Comparison of ENCODE assay signal across 1 cellular context in genomic region chr6:5518936-5519491, GRCh38.
TF ChIP-seq lines count a peak whose summit lies in the region.

No MANE protein-coding gene starts in this region.

TF ChIP-seq in GM12878, 131 proteins besides CTCF, POLR2A, EP300 and RAD21 (continued from another document and continues in another):
- TF ChIP-seq, protein P1, sequence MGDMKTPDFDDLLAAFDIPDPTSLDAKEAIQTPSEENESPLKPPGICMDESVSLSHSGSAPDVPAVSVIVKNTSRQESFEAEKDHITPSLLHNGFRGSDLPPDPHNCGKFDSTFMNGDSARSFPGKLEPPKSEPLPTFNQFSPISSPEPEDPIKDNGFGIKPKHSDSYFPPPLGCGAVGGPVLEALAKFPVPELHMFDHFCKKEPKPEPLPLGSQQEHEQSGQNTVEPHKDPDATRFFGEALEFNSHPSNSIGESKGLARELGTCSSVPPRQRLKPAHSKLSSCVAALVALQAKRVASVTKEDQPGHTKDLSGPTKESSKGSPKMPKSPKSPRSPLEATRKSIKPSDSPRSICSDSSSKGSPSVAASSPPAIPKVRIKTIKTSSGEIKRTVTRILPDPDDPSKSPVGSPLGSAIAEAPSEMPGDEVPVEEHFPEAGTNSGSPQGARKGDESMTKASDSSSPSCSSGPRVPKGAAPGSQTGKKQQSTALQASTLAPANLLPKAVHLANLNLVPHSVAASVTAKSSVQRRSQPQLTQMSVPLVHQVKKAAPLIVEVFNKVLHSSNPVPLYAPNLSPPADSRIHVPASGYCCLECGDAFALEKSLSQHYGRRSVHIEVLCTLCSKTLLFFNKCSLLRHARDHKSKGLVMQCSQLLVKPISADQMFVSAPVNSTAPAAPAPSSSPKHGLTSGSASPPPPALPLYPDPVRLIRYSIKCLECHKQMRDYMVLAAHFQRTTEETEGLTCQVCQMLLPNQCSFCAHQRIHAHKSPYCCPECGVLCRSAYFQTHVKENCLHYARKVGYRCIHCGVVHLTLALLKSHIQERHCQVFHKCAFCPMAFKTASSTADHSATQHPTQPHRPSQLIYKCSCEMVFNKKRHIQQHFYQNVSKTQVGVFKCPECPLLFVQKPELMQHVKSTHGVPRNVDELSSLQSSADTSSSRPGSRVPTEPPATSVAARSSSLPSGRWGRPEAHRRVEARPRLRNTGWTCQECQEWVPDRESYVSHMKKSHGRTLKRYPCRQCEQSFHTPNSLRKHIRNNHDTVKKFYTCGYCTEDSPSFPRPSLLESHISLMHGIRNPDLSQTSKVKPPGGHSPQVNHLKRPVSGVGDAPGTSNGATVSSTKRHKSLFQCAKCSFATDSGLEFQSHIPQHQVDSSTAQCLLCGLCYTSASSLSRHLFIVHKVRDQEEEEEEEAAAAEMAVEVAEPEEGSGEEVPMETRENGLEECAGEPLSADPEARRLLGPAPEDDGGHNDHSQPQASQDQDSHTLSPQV (IDR thresholded peaks at IDR 0.05): no peak
- TF ChIP-seq ZNF217 (IDR thresholded peaks at IDR 0.05): no peak
- no peak for TF ChIP-seq SMAD5 (IDR thresholded peaks at IDR 0.05; ENCODE audit: low read depth)
- TF ChIP-seq, protein P2, sequence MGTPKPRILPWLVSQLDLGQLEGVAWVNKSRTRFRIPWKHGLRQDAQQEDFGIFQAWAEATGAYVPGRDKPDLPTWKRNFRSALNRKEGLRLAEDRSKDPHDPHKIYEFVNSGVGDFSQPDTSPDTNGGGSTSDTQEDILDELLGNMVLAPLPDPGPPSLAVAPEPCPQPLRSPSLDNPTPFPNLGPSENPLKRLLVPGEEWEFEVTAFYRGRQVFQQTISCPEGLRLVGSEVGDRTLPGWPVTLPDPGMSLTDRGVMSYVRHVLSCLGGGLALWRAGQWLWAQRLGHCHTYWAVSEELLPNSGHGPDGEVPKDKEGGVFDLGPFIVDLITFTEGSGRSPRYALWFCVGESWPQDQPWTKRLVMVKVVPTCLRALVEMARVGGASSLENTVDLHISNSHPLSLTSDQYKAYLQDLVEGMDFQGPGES (IDR thresholded peaks at IDR 0.05): no peak
- no peak for TF ChIP-seq ZBTB11 (CRISPR knock-in tag; IDR thresholded peaks at IDR 0.05)
- TF ChIP-seq, protein P3, sequence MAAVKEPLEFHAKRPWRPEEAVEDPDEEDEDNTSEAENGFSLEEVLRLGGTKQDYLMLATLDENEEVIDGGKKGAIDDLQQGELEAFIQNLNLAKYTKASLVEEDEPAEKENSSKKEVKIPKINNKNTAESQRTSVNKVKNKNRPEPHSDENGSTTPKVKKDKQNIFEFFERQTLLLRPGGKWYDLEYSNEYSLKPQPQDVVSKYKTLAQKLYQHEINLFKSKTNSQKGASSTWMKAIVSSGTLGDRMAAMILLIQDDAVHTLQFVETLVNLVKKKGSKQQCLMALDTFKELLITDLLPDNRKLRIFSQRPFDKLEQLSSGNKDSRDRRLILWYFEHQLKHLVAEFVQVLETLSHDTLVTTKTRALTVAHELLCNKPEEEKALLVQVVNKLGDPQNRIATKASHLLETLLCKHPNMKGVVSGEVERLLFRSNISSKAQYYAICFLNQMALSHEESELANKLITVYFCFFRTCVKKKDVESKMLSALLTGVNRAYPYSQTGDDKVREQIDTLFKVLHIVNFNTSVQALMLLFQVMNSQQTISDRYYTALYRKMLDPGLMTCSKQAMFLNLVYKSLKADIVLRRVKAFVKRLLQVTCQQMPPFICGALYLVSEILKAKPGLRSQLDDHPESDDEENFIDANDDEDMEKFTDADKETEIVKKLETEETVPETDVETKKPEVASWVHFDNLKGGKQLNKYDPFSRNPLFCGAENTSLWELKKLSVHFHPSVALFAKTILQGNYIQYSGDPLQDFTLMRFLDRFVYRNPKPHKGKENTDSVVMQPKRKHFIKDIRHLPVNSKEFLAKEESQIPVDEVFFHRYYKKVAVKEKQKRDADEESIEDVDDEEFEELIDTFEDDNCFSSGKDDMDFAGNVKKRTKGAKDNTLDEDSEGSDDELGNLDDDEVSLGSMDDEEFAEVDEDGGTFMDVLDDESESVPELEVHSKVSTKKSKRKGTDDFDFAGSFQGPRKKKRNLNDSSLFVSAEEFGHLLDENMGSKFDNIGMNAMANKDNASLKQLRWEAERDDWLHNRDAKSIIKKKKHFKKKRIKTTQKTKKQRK (IDR thresholded peaks at IDR 0.05; ENCODE audit: low read depth, low read length): no peak
- TF ChIP-seq, protein P4, sequence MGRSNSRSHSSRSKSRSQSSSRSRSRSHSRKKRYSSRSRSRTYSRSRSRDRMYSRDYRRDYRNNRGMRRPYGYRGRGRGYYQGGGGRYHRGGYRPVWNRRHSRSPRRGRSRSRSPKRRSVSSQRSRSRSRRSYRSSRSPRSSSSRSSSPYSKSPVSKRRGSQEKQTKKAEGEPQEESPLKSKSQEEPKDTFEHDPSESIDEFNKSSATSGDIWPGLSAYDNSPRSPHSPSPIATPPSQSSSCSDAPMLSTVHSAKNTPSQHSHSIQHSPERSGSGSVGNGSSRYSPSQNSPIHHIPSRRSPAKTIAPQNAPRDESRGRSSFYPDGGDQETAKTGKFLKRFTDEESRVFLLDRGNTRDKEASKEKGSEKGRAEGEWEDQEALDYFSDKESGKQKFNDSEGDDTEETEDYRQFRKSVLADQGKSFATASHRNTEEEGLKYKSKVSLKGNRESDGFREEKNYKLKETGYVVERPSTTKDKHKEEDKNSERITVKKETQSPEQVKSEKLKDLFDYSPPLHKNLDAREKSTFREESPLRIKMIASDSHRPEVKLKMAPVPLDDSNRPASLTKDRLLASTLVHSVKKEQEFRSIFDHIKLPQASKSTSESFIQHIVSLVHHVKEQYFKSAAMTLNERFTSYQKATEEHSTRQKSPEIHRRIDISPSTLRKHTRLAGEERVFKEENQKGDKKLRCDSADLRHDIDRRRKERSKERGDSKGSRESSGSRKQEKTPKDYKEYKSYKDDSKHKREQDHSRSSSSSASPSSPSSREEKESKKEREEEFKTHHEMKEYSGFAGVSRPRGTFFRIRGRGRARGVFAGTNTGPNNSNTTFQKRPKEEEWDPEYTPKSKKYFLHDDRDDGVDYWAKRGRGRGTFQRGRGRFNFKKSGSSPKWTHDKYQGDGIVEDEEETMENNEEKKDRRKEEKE (IDR thresholded peaks at IDR 0.05): no peak
- no peak for TF ChIP-seq ZBED1 (IDR thresholded peaks at IDR 0.05; ENCODE audit: borderline replicate concordance)
- TF ChIP-seq MEF2B (IDR thresholded peaks at IDR 0.05; ENCODE audit: partially characterized antibody, poor library complexity, severe bottlenecking): peak; percentile 22
- TF ChIP-seq STAT3 (IDR thresholded peaks at IDR 0.05; ENCODE audit: low read depth, low read length): no peak
- TF ChIP-seq SMAD1 (IDR thresholded peaks at IDR 0.05; ENCODE audit: low read depth, partially characterized antibody): no peak
- no peak for TF ChIP-seq MYC (IDR thresholded peaks at IDR 0.05; ENCODE audit: insufficient read depth, insufficient read length, insufficient replicate concordance, low read length, severe bottlenecking)
- 0 out of 4 replicates have a peak, but pooled peaks of 1 of the 2 experiments have one; percentile 17 for TF ChIP-seq ETV6 (conservative IDR thresholded peaks at IDR 0.05 in 1 of 2, IDR thresholded peaks at IDR 0.05 in 1 of 2; ENCODE audit: borderline replicate concordance in 1 of 2, low read depth in 1 of 2)
- no peak for TF ChIP-seq TAF1 (IDR thresholded peaks at IDR 0.05; ENCODE audit: borderline replicate concordance, low read depth, low read length)
- peak; percentile 41; the same call in 1 of the 2 replicates for TF ChIP-seq SPI1 (IDR thresholded peaks at IDR 0.05; ENCODE audit: borderline replicate concordance, insufficient read depth, low read depth, low read length)
- peak in 1 of 2 experiments; percentile 13; a peak in 2 of 4 replicates for TF ChIP-seq IKZF2 (IDR thresholded peaks at IDR 0.05)
- no peak for TF ChIP-seq BRCA1 (IDR thresholded peaks at IDR 0.05; ENCODE audit: low read depth, low read length)
- TF ChIP-seq HDAC6 (IDR thresholded peaks at IDR 0.05; ENCODE audit: unreplicated experiment): no peak
- TF ChIP-seq, protein P5, sequence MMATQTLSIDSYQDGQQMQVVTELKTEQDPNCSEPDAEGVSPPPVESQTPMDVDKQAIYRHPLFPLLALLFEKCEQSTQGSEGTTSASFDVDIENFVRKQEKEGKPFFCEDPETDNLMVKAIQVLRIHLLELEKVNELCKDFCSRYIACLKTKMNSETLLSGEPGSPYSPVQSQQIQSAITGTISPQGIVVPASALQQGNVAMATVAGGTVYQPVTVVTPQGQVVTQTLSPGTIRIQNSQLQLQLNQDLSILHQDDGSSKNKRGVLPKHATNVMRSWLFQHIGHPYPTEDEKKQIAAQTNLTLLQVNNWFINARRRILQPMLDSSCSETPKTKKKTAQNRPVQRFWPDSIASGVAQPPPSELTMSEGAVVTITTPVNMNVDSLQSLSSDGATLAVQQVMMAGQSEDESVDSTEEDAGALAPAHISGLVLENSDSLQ (IDR thresholded peaks at IDR 0.05): peak; percentile 58
- TF ChIP-seq, protein P6, sequence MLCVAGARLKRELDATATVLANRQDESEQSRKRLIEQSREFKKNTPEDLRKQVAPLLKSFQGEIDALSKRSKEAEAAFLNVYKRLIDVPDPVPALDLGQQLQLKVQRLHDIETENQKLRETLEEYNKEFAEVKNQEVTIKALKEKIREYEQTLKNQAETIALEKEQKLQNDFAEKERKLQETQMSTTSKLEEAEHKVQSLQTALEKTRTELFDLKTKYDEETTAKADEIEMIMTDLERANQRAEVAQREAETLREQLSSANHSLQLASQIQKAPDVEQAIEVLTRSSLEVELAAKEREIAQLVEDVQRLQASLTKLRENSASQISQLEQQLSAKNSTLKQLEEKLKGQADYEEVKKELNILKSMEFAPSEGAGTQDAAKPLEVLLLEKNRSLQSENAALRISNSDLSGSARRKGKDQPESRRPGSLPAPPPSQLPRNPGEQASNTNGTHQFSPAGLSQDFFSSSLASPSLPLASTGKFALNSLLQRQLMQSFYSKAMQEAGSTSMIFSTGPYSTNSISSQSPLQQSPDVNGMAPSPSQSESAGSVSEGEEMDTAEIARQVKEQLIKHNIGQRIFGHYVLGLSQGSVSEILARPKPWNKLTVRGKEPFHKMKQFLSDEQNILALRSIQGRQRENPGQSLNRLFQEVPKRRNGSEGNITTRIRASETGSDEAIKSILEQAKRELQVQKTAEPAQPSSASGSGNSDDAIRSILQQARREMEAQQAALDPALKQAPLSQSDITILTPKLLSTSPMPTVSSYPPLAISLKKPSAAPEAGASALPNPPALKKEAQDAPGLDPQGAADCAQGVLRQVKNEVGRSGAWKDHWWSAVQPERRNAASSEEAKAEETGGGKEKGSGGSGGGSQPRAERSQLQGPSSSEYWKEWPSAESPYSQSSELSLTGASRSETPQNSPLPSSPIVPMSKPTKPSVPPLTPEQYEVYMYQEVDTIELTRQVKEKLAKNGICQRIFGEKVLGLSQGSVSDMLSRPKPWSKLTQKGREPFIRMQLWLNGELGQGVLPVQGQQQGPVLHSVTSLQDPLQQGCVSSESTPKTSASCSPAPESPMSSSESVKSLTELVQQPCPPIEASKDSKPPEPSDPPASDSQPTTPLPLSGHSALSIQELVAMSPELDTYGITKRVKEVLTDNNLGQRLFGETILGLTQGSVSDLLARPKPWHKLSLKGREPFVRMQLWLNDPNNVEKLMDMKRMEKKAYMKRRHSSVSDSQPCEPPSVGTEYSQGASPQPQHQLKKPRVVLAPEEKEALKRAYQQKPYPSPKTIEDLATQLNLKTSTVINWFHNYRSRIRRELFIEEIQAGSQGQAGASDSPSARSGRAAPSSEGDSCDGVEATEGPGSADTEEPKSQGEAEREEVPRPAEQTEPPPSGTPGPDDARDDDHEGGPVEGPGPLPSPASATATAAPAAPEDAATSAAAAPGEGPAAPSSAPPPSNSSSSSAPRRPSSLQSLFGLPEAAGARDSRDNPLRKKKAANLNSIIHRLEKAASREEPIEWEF (IDR thresholded peaks at IDR 0.05; ENCODE audit: insufficient replicate concordance, low read depth, low read length): no peak
- TF ChIP-seq HDGF (IDR thresholded peaks at IDR 0.05): no peak
- TF ChIP-seq RUNX3 (IDR thresholded peaks at IDR 0.05; ENCODE audit: low read length): peak; percentile 80
- TF ChIP-seq, protein P7, sequence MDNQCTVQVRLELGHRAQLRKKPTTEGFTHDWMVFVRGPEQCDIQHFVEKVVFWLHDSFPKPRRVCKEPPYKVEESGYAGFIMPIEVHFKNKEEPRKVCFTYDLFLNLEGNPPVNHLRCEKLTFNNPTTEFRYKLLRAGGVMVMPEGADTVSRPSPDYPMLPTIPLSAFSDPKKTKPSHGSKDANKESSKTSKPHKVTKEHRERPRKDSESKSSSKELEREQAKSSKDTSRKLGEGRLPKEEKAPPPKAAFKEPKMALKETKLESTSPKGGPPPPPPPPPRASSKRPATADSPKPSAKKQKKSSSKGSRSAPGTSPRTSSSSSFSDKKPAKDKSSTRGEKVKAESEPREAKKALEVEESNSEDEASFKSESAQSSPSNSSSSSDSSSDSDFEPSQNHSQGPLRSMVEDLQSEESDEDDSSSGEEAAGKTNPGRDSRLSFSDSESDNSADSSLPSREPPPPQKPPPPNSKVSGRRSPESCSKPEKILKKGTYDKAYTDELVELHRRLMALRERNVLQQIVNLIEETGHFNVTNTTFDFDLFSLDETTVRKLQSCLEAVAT (IDR thresholded peaks at IDR 0.05): no peak
- TF ChIP-seq, protein P8, sequence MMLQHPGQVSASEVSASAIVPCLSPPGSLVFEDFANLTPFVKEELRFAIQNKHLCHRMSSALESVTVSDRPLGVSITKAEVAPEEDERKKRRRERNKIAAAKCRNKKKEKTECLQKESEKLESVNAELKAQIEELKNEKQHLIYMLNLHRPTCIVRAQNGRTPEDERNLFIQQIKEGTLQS (IDR thresholded peaks at IDR 0.05; ENCODE audit: borderline replicate concordance, extremely low read depth, low read depth, low read length): no peak
- TF ChIP-seq WRNIP1 (IDR thresholded peaks at IDR 0.05; ENCODE audit: borderline replicate concordance, low read depth, low read length): no peak
- no peak for TF ChIP-seq NR2C2 (IDR thresholded peaks at IDR 0.05; ENCODE audit: borderline replicate concordance, control insufficient read depth, insufficient read length, low read depth)
